In the genomic region with DNA sequence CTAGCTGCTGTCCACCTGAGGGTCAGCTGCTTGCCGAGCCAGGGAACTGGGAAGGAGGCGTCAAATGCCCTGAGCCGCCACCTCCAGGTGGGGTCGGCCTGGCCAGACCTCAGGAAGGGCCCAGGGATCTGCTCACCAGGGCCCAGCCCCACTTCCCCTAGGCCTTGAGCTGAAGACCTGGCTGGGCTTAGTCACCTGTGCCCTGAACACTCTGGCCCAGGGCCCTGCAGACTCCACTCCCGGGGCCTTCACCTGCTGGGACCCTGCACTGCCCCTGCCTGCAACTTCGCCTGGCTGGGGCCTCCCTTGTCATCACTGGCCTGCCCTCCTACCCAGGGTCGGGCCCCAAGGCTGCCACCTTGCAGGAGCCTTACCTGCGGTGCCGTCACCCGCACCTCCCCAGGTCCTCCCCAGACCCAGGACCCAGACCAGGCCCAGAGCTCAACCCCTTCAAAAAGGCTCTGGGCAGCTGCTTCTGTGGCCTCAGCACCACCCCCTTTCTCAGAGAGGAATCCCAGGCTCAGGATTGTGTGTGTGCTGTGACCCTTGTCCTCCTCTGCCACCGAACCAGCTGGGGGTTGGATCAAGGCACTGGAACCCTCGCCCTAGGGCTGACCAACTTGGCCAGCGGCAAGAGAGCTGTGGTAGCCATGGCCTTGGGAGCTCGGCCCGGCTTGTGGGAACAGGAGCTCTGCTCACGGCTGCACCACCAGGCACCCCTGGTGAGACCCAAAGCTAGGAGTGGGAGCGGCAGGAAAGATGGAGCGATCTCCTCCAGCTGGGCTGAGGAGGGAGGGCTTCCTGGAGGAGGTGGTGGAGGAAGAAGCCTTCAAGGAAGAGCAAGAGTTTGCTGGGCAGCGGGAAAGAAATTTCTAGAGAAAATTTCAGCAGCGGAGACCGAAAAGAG, we compare ENCODE assay signal across 7 cellular contexts. TPM values are rescaled to one million over a fixed set of nuclear protein-coding genes. Genes with fewer than 3 reads are reported as not detected.
DNase-seq lines count a peak whose midpoint lies in the region; ATAC-seq and TF ChIP-seq lines count a peak whose summit lies in the region.

No MANE protein-coding gene starts in this region.

- intact Hi-C loops in HCT116 (cut with micrococcal nuclease): no loop called here
- intact Hi-C loops in spleen (cut with DNase I; ENCODE audit: low total_unique reads): no loop called here

- CTCF ChIA-PET in HCT116 (lab: Charles Lee): interaction anchor here (1.0 to 1.5 kb wide), 7 partner anchors 13 to 187 kb away, joined by 3 to 6 read pairs (median 4); a partner anchor contains a TSS
- CTCF ChIA-PET in WTC11 (lab: Charles Lee): interaction anchor here (0.6 to 4.6 kb wide), 22 partner anchors 9 to 219 kb away, joined by 3 to 59 read pairs (median 5); a partner anchor contains a TSS

- no peaks in the 10 kb centered on the region for H3K9me3 Mint-ChIP-seq in WTC11

- DNase-seq in HCT116 (ENCODE audit: low read depth, low spot score) (no peak), WTC11 (ENCODE audit: low spot score) (no peak), spleen (no peak), NCI-H345 treated with DMSO at 0.1 percent for 48 hours (lab: John Stamatoyannopoulos, UW; ENCODE audit: unreplicated experiment) (no peak), SW480 (ENCODE audit: low spot score) (no peak)

- no peaks in the 10 kb centered on the region for H3K9me2 ChIP-seq in HCT116 (ENCODE audit: insufficient read depth)

- no peak overlapping the region for H2AFZ ChIP-seq in HCT116 (ENCODE audit: low read depth, low read length, poor library complexity, severe bottlenecking)

- H3K4me3 ChIP-seq in HCT116 (replicated peaks in 1 of 2; ENCODE audit: low read depth in 1 of 2, low read length in 2 of 2) (peak overlapping the region; percentile 78 to 100), iPS-11a (ENCODE audit: low read depth, low read length) (peak overlapping the region; percentile 94), spleen (peak overlapping the region; percentile 90 to 100 (median 100))

- H3K27me3 ChIP-seq in HCT116 (ENCODE audit: insufficient read depth, low read length) (no peaks in the 10 kb centered on the region), spleen (replicated peaks in 1 of 7) (no peaks in the 10 kb centered on the region)

- peak overlapping the region; percentile 93 for H3K4me2 ChIP-seq in HCT116 (ENCODE audit: low read length)

- peaks cover 12% of the 10 kb centered on the region for H3K36me3 Mint-ChIP-seq in WTC11

- H3K27ac Mint-ChIP-seq in WTC11: peak overlapping the region; percentile 86

- H3K9me3 ChIP-seq in HCT116 (ENCODE audit: control insufficient read depth in 1 of 2, insufficient read depth in 1 of 2, low read depth in 1 of 2, low read length in 2 of 2) (no peaks in the 10 kb centered on the region), spleen (no peaks in the 10 kb centered on the region)

- peaks cover 21 to 42% of the 10 kb centered on the region in 2 experiments for H3K4me1 ChIP-seq in HCT116 (ENCODE audit: control insufficient read depth in 1 of 2, insufficient read depth in 2 of 2, low read length in 2 of 2)
- peaks cover 9 to 52% (median 31%) of the 10 kb centered on the region in 6 donors for H3K4me1 ChIP-seq in spleen

- TF ChIP-seq RAD21 in HCT116 (IDR thresholded peaks at IDR 0.05; ENCODE audit: low read depth): no peak

- H4K20me1 ChIP-seq in HCT116 (ENCODE audit: insufficient read depth): no peaks in the 10 kb centered on the region

- RAD21 ChIA-PET in HCT116 (lab: Charles Lee; ENCODE audit: low non-redundant PET in 1 of 2, low total read pairs in 2 of 2, uncharacterized antibody in 2 of 2, unreplicated experiment in 2 of 2): no interaction called here

- peak overlapping the region; percentile 91 for H3K27ac ChIP-seq in HCT116 (ENCODE audit: low read depth, low read length)
- peak overlapping the region in 6 of 8 donors; percentile 48 to 92 (median 89) for H3K27ac ChIP-seq in spleen

- H3K27me3 Mint-ChIP-seq in WTC11 (ENCODE audit: low read depth): peaks cover 7% of the 10 kb centered on the region

- POLR2A ChIA-PET in HCT116 (lab: Charles Lee): interaction anchor here (0.6 to 5.9 kb wide), 4 partner anchors 10 to 63 kb away, joined by 3 to 39 read pairs (median 9); a partner anchor contains a TSS
- POLR2A ChIA-PET in WTC11 (lab: Charles Lee): interaction anchor here (0.9 to 4.2 kb wide), 4 partner anchors 9 to 53 kb away, joined by 3 to 30 read pairs (median 6); a partner anchor contains a TSS

- peaks cover 32% of the 10 kb centered on the region for H3K79me2 ChIP-seq in HCT116 (ENCODE audit: insufficient read depth, low read length)

- ATAC-seq in HCT116: no peak
- ATAC-seq in WTC11: no peak
- no peak for ATAC-seq in HG03520 (IDR thresholded peaks at IDR 0.05; ENCODE audit: unreplicated experiment)

- peak overlapping the region; percentile 94 for H3K4me3 Mint-ChIP-seq in WTC11

- H3K4me1 Mint-ChIP-seq in WTC11: peaks cover 8% of the 10 kb centered on the region

- TSS peak; percentile 47 for BruUV-seq in HCT116 (replicated peaks; lab: Mats Ljungman, UMichigan)

- TF ChIP-seq POLR2A in HCT116 (IDR thresholded peaks at IDR 0.05; ENCODE audit: borderline replicate concordance, extremely low read depth, insufficient read depth, insufficient read length) (no peak), spleen (IDR thresholded peaks at IDR 0.05) (no peak)

- peak overlapping the region; percentile 88 for H3K9ac ChIP-seq in HCT116 (ENCODE audit: low read length)

- TF ChIP-seq CTCF in HCT116 (IDR thresholded peaks at IDR 0.05 in 2 of 3, conservative IDR thresholded peaks at IDR 0.05 in 1 of 3; ENCODE audit: borderline replicate concordance in 1 of 3, insufficient read depth in 1 of 3, low read depth in 2 of 3, low read length in 2 of 3): no peak
- no peak for TF ChIP-seq CTCF in WTC11 (IDR thresholded peaks at IDR 0.05)
- no peak for TF ChIP-seq CTCF in spleen (IDR thresholded peaks at IDR 0.05 in 8 of 11, conservative IDR thresholded peaks at IDR 0.05 in 3 of 11)

- H3K36me3 ChIP-seq in HCT116 (ENCODE audit: control insufficient read depth in 1 of 2, insufficient read depth in 2 of 2, low read length in 2 of 2) (peaks cover 13 to 18% of the 10 kb centered on the region in 2 experiments), spleen (peaks cover 0 to 29% (median 17%) of the 10 kb centered on the region in 6 donors)

- 72 to 82% (median 80%) methylated on average over 13 to 21 of the region's 21 CpGs for WGBS in spleen, 5 donors

TF ChIP-seq in HCT116, 20 proteins besides CTCF, POLR2A, EP300 and RAD21:
- TF ChIP-seq ZFX (IDR thresholded peaks at IDR 0.05) (peak; percentile 26; the same call in 1 of the 2 replicates), SP1 (IDR thresholded peaks at IDR 0.05; ENCODE audit: low read depth) (no peak)
TF ChIP-seq in HCT116: peak in this region for 1.

TF ChIP-seq in WTC11, 78 proteins besides CTCF, POLR2A, EP300 and RAD21 (continues in another document):
- TF ChIP-seq, protein P1, sequence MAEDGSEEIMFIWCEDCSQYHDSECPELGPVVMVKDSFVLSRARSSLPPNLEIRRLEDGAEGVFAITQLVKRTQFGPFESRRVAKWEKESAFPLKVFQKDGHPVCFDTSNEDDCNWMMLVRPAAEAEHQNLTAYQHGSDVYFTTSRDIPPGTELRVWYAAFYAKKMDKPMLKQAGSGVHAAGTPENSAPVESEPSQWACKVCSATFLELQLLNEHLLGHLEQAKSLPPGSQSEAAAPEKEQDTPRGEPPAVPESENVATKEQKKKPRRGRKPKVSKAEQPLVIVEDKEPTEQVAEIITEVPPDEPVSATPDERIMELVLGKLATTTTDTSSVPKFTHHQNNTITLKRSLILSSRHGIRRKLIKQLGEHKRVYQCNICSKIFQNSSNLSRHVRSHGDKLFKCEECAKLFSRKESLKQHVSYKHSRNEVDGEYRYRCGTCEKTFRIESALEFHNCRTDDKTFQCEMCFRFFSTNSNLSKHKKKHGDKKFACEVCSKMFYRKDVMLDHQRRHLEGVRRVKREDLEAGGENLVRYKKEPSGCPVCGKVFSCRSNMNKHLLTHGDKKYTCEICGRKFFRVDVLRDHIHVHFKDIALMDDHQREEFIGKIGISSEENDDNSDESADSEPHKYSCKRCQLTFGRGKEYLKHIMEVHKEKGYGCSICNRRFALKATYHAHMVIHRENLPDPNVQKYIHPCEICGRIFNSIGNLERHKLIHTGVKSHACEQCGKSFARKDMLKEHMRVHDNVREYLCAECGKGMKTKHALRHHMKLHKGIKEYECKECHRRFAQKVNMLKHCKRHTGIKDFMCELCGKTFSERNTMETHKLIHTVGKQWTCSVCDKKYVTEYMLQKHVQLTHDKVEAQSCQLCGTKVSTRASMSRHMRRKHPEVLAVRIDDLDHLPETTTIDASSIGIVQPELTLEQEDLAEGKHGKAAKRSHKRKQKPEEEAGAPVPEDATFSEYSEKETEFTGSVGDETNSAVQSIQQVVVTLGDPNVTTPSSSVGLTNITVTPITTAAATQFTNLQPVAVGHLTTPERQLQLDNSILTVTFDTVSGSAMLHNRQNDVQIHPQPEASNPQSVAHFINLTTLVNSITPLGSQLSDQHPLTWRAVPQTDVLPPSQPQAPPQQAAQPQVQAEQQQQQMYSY (CRISPR knock-in tag; IDR thresholded peaks at IDR 0.05): peak; percentile 38; the same call in 1 of the 2 replicates

RNA-seq across cellular contexts. Expression of a gene that starts 1.2 kb away (rescaled TPM):
- total RNA-seq in HCT116 (2021; ENCODE audit: unreplicated experiment) (86.4 TPM), WTC11 (2021) (93.7 to 95.0 TPM (median 94.7 TPM) in 3 replicates), spleen (10 to 100 TPM; 27.7 to 46.8 (median 39.9) TPM)
- 85.5 and 92.1 TPM in 2 replicates for polyA plus RNA-seq in HCT116 (2012)
- polyA plus RNA-seq in spleen: 10 to 100 TPM; 26.6 to 49.7 (median 28.0) TPM

RNA-seq across cellular contexts. Expression of a gene that starts 2.9 kb away (rescaled TPM):
- not detected for total RNA-seq in HCT116 (2021; ENCODE audit: unreplicated experiment)
- 0.40 TPM in 2 replicates for polyA plus RNA-seq in HCT116 (2012)
- 0.21 to 0.26 TPM in 2 of 3 replicates, not detected in the other for total RNA-seq in WTC11 (2021)
- not detected for total RNA-seq in spleen
- not detected for polyA plus RNA-seq in spleen

RNA-seq across cellular contexts. Expression of a gene that starts 12.9 kb away (rescaled TPM):
- total RNA-seq in HCT116 (2021; ENCODE audit: unreplicated experiment): 502 TPM
- 824 and 914 TPM in 2 replicates for polyA plus RNA-seq in HCT116 (2012)
- 373 to 376 TPM (median 375 TPM) in 3 replicates for total RNA-seq in WTC11 (2021)
- total RNA-seq in spleen: 100 to 1,000 TPM in 4 of 7 donors, 10 to 100 TPM in 3; 55.1 to 137 (median 102) TPM
- polyA plus RNA-seq in spleen: 100 to 1,000 TPM in 2 of 3 donors, 10 to 100 TPM in 1; 59.6 to 112 (median 107) TPM

RNA-seq across cellular contexts. Expression of a gene that starts 23.3 kb away (rescaled TPM):
- total RNA-seq in HCT116 (2021; ENCODE audit: unreplicated experiment) (0.15 TPM), WTC11 (2021) (0.13 to 0.23 TPM (median 0.14 TPM) in 3 replicates), spleen (not detected)
- 0.07 and 0.18 TPM in 2 replicates for polyA plus RNA-seq in HCT116 (2012)
- polyA plus RNA-seq in spleen: not detected

RNA-seq across cellular contexts. Expression of a gene that starts 23.6 kb away (rescaled TPM):
- total RNA-seq in HCT116 (2021; ENCODE audit: unreplicated experiment) (34.0 TPM), WTC11 (2021) (7.3 to 11.8 TPM (median 11.3 TPM) in 3 replicates), spleen (10 to 100 TPM; 23.1 to 39.9 (median 29.4) TPM)
- polyA plus RNA-seq in HCT116 (2012): 21.6 and 22.8 TPM in 2 replicates
- 10 to 100 TPM in 1 of 3 donors, 1 to 10 TPM in 2; 3.2 to 10.8 (median 5.1) TPM for polyA plus RNA-seq in spleen
